2 cellular contexts compared by ENCODE assay signal in genomic region chr20:45229264-45230056, GRCh38.
TF ChIP-seq lines count a peak whose summit lies in the region.

No MANE protein-coding gene starts in this region.

TF ChIP-seq in GM12891, 5 proteins besides CTCF, POLR2A, EP300 and RAD21:
- TF ChIP-seq TAF1 (IDR thresholded peaks at IDR 0.05; ENCODE audit: low read depth, low read length) (no peak), SPI1 (IDR thresholded peaks at IDR 0.05; ENCODE audit: low read depth, low read length) (no peak), POU2F2 (IDR thresholded peaks at IDR 0.05; ENCODE audit: low read depth, low read length) (no peak), PAX5 (IDR thresholded peaks at IDR 0.05; ENCODE audit: insufficient read depth, low read length, severe bottlenecking) (no peak), POLR2AphosphoS5 (IDR thresholded peaks at IDR 0.05; ENCODE audit: low read depth, low read length) (no peak)

TF ChIP-seq in H1, 55 proteins besides CTCF, POLR2A, EP300 and RAD21:
- TF ChIP-seq TCF12 (IDR thresholded peaks at IDR 0.05; ENCODE audit: low read depth, low read length) (peak; percentile 82; the same call in 1 of the 2 replicates), KDM1A (IDR thresholded peaks at IDR 0.05; ENCODE audit: borderline replicate concordance, low read length) (no peak; the same call in 1 of the 2 replicates), CREB1 (IDR thresholded peaks at IDR 0.05) (0 out of 2 replicates have a peak, but pooled peaks have one; percentile 24), E2F6 (IDR thresholded peaks at IDR 0.05) (peak; percentile 58), MAX (IDR thresholded peaks at IDR 0.05) (peak; percentile 67), SIX5 (IDR thresholded peaks at IDR 0.05; ENCODE audit: low read depth, low read length) (no peak)
TF ChIP-seq in H1: peak in this region for 4.
